Comparison of ENCODE assay signal across 40 cellular contexts in genomic region chr5:134692722-134693121, GRCh38.
"Had no signal": no experiment of that assay in that cellular context is flagged by ENCODE, and none has a peak within 500 bp of the region (broad histone marks: within the 10 kb centered on the region; RNA-seq: fewer than 3 reads in every experiment).

No MANE protein-coding gene starts in this region.

- DNase-seq: activated B cell treated with CpG ODN at 0.5 μM for 24 hours; activated CD4-positive, alpha-beta memory T cell treated with anti-CD3 and anti-CD28 coated beads for 36 hours; activated CD4-positive, alpha-beta T cell treated with anti-CD3 and anti-CD28 coated beads for 4 hours; activated CD4-positive, alpha-beta T cell treated with anti-CD3 and anti-CD28 coated beads, Interleukin-2, amount 50 U/mL, for 1 hour; activated CD4-positive, CD25-positive, alpha-beta regulatory T cell treated with anti-CD3 and anti-CD28 coated beads, Interleukin-2, amount 50 U/mL, for 72 hours; activated CD8-positive, alpha-beta memory T cell treated with anti-CD3 and anti-CD28 coated beads, Interleukin-2, amount 50 U/mL, for 4 hours; activated gamma-delta T cell; activated naive CD4-positive, alpha-beta T cell treated with Interleukin-2 at 50 U/mL for 16 hours; activated naive CD8-positive, alpha-beta T cell treated with anti-CD3 and anti-CD28 coated beads, Interleukin-2, amount 10 ng/mL, durations not matched to agents 7 days and 5 days; activated T-cell treated with anti-CD3 and anti-CD28 coated beads for 4 hours; activated T-cell treated with anti-CD3 and anti-CD28 coated beads, Interleukin-2, amount 50 U/mL, for 48 hours; amygdala; Kasumi-1; KG1; MM.1S; MV-4-11; NCI-H1092; NCI-H1417; NCI-H146; NCI-H187; NCI-H2029 treated with DMSO at 0.1 percent for 48 hours; NCI-H2107; NCI-H2171; NCI-H510A; NCI-H526; NCI-H748 treated with DMSO at 0.1 percent for 48 hours; NK-92 treated with Interleukin-12 subunit alpha and Interleukin-12 subunit beta, amount 100 ng/mL, for 24 hours; PC-9; SIG-M5; T-cell; T-helper 2 cell; T-helper 9 cell had no signal

- H3K4me3 ChIP-seq: ascending aorta, cardiac muscle cell, PC-9 had no signal

- H3K9me3 ChIP-seq: ascending aorta had no signal

- H3K27ac Mint-ChIP-seq: activated B cell treated with CpG ODN at 0.5 μM for 24 hours; activated CD4-positive, alpha-beta memory T cell treated with anti-CD3 and anti-CD28 coated beads for 36 hours; activated naive CD4-positive, alpha-beta T cell treated with anti-CD3 and anti-CD28 coated beads, Interleukin-2, amount 50 U/mL, for 24 hours; activated naive CD8-positive, alpha-beta T cell treated with anti-CD3 and anti-CD28 coated beads, Interleukin-2, amount 10 ng/mL, durations not matched to agents 7 days and 5 days; activated T-helper 2 cell treated with anti-CD3 and anti-CD28 coated beads, Interferon-gamma antibody, Interleukin-2, Interleukin-4, amounts not matched to agents 10 μg/mL and 5 μg/mL and 100 μg/mL, durations not matched to agents 14 hours and 24 hours and 36 hours; T-cell had no signal

- H3K4me3 Mint-ChIP-seq: activated B cell treated with CpG ODN at 0.5 μM for 24 hours; activated CD4-positive, alpha-beta memory T cell treated with anti-CD3 and anti-CD28 coated beads for 36 hours; activated naive CD4-positive, alpha-beta T cell treated with anti-CD3 and anti-CD28 coated beads, Interleukin-2, amount 50 U/mL, for 24 hours; activated naive CD8-positive, alpha-beta T cell treated with anti-CD3 and anti-CD28 coated beads, Interleukin-2, amount 10 ng/mL, durations not matched to agents 7 days and 5 days; central memory CD8-positive, alpha-beta T cell; T-cell had no signal

- H3K27ac ChIP-seq: ascending aorta, cardiac muscle cell, PC-9, VCaP had no signal

- H3K27me3 ChIP-seq: ascending aorta, cardiac muscle cell had no signal

- ATAC-seq: Right ventricle myocardium inferior, SK-N-SH treated with all-trans-retinoic acid at 6 μM for 48 hours, T-cell had no signal

- H3K4me2 ChIP-seq: PC-9 had no signal

- H3K9me3 Mint-ChIP-seq: activated B cell treated with CpG ODN at 0.5 μM for 24 hours; activated CD4-positive, alpha-beta memory T cell treated with anti-CD3 and anti-CD28 coated beads for 36 hours; activated naive CD4-positive, alpha-beta T cell treated with anti-CD3 and anti-CD28 coated beads, Interleukin-2, amount 50 U/mL, for 24 hours; activated naive CD8-positive, alpha-beta T cell treated with anti-CD3 and anti-CD28 coated beads, Interleukin-2, amount 10 ng/mL, durations not matched to agents 7 days and 5 days; activated T-helper 2 cell treated with anti-CD3 and anti-CD28 coated beads, Interferon-gamma antibody, Interleukin-2, Interleukin-4, amounts not matched to agents 10 μg/mL and 5 μg/mL and 100 μg/mL, durations not matched to agents 14 hours and 24 hours and 36 hours; central memory CD8-positive, alpha-beta T cell; T-cell had no signal

- H3K27me3 Mint-ChIP-seq: activated B cell treated with CpG ODN at 0.5 μM for 24 hours; activated CD4-positive, alpha-beta memory T cell treated with anti-CD3 and anti-CD28 coated beads for 36 hours; activated naive CD4-positive, alpha-beta T cell treated with anti-CD3 and anti-CD28 coated beads, Interleukin-2, amount 50 U/mL, for 24 hours; activated naive CD8-positive, alpha-beta T cell treated with anti-CD3 and anti-CD28 coated beads, Interleukin-2, amount 10 ng/mL, durations not matched to agents 7 days and 5 days; central memory CD8-positive, alpha-beta T cell; T-cell had no signal

- H3K4me1 Mint-ChIP-seq: activated B cell treated with CpG ODN at 0.5 μM for 24 hours; activated naive CD4-positive, alpha-beta T cell treated with anti-CD3 and anti-CD28 coated beads, Interleukin-2, amount 50 U/mL, for 24 hours; activated naive CD8-positive, alpha-beta T cell treated with anti-CD3 and anti-CD28 coated beads, Interleukin-2, amount 10 ng/mL, durations not matched to agents 7 days and 5 days; central memory CD8-positive, alpha-beta T cell; T-cell had no signal

- H2AFZ ChIP-seq: PC-9 had no signal

- H3K4me1 ChIP-seq: ascending aorta had no signal
